23 cellular contexts compared by ENCODE assay signal in genomic region chr18:13460946-13461345, GRCh38.
A peak's percentile ranks its signal among the peaks of the same experiment; 100 is the strongest.
DNase-seq lines count a peak whose midpoint lies in the region; ATAC-seq and TF ChIP-seq lines count a peak whose summit lies in the region.
"Had no signal": no experiment of that assay in that cellular context is flagged by ENCODE, and none has a peak within 500 bp of the region (broad histone marks: within the 10 kb centered on the region; RNA-seq: fewer than 3 reads in every experiment).

No MANE protein-coding gene starts in this region.

- no peak overlapping the region for H2AFZ ChIP-seq in DND-41 (ENCODE audit: low read depth, low read length)

- DNase-seq in activated T-cell treated with anti-CD3 and anti-CD28 coated beads, Interleukin-2, amount 50 U/mL, for 72 hours: no peak
- no peak for DNase-seq in activated T-cell treated with anti-CD3 and anti-CD28 coated beads, Interleukin-2, amount 50 U/mL, for 4 hours
- DNase-seq in DND-41 (no peak), T-helper 17 cell (no peak), stomach (peak; percentile 20), GM13977 (ENCODE audit: low spot score) (no peak), upper lobe of right lung (no peak)
- DNase-seq: activated B cell treated with CpG ODN at 0.5 μM for 24 hours; AML-193; DMS 273 treated with DMSO at 0.1 percent for 48 hours; effector CD4-positive, alpha-beta T cell; KG1; left colon; NCI-H1436; NCI-H2081 treated with DMSO at 0.1 percent for 48 hours; NCI-H226; NCI-H69; SIG-M5 had no signal

- H3K9ac ChIP-seq in DND-41 (ENCODE audit: low read depth, low read length): no peak overlapping the region

- peaks cover 100% of the 10 kb centered on the region for H3K79me2 ChIP-seq in DND-41 (ENCODE audit: insufficient read depth, low read length)

- peaks cover 37% of the 10 kb centered on the region for H4K20me1 ChIP-seq in DND-41 (ENCODE audit: insufficient read depth, low read length)

- TF ChIP-seq POLR2A in stomach (IDR thresholded peaks at IDR 0.05): no peak

- in situ Hi-C loops in GM13977 (cut with MboI; ENCODE audit: low pct_unique_long_range_greater_than_20kb, low sequenced_read_pairs, unreplicated experiment): no loop called here

- no peaks in the 10 kb centered on the region for H3K27me3 Mint-ChIP-seq in activated T-cell treated with anti-CD3 and anti-CD28 coated beads, Interleukin-2, amount 50 U/mL, for 72 hours (ENCODE audit: low read depth)
- H3K27me3 Mint-ChIP-seq in activated T-cell treated with anti-CD3 and anti-CD28 coated beads, Interleukin-2, amount 50 U/mL, for 4 hours (ENCODE audit: low read depth): no peaks in the 10 kb centered on the region
- no peaks in the 10 kb centered on the region for H3K27me3 Mint-ChIP-seq in T-helper 17 cell

- no peak for TF ChIP-seq EP300 in stomach (IDR thresholded peaks at IDR 0.05)

- H3K36me3 ChIP-seq in DND-41 (ENCODE audit: insufficient read depth, low read length) (peaks cover 43% of the 10 kb centered on the region), stomach (no peaks in the 10 kb centered on the region), upper lobe of right lung (no peaks in the 10 kb centered on the region)
- H3K36me3 ChIP-seq: cardiac muscle cell, HAP-1, pancreas had no signal

- H3K4me3 ChIP-seq in DND-41 (ENCODE audit: low read depth in 1 of 2, low read length in 2 of 2) (no peak overlapping the region), stomach (no peak overlapping the region), upper lobe of right lung (no peak overlapping the region)
- H3K4me3 ChIP-seq: cardiac muscle cell, GM12878, HAP-1, pancreas had no signal

- H3K9me3 Mint-ChIP-seq in activated T-cell treated with anti-CD3 and anti-CD28 coated beads, Interleukin-2, amount 50 U/mL, for 72 hours: no peaks in the 10 kb centered on the region
- no peaks in the 10 kb centered on the region for H3K9me3 Mint-ChIP-seq in activated T-cell treated with anti-CD3 and anti-CD28 coated beads, Interleukin-2, amount 50 U/mL, for 4 hours
- H3K9me3 Mint-ChIP-seq: activated B cell treated with CpG ODN at 0.5 μM for 24 hours had no signal

- H3K9me3 ChIP-seq in DND-41 (ENCODE audit: insufficient read depth, low read length, severe bottlenecking) (no peaks in the 10 kb centered on the region), T-helper 17 cell (ENCODE audit: control insufficient read depth, low read length, poor library complexity, severe bottlenecking) (no peaks in the 10 kb centered on the region), stomach (peaks cover 0 to 4% (median 0%) of the 10 kb centered on the region in 4 donors), upper lobe of right lung (no peaks in the 10 kb centered on the region)
- H3K9me3 ChIP-seq: HAP-1, pancreas had no signal

- H3K27me3 ChIP-seq in DND-41 (ENCODE audit: insufficient read depth, low read length, poor library complexity) (no peaks in the 10 kb centered on the region), stomach (no peaks in the 10 kb centered on the region), upper lobe of right lung (no peaks in the 10 kb centered on the region)
- H3K27me3 ChIP-seq: cardiac muscle cell, pancreas had no signal

- peaks cover 59% of the 10 kb centered on the region for H3K4me1 Mint-ChIP-seq in activated T-cell treated with anti-CD3 and anti-CD28 coated beads, Interleukin-2, amount 50 U/mL, for 72 hours (ENCODE audit: low read depth)
- H3K4me1 Mint-ChIP-seq in activated T-cell treated with anti-CD3 and anti-CD28 coated beads, Interleukin-2, amount 50 U/mL, for 4 hours (ENCODE audit: low read depth): peaks cover 58% of the 10 kb centered on the region
- H3K4me1 Mint-ChIP-seq in T-helper 17 cell: peaks cover 45% of the 10 kb centered on the region

- no peak for ATAC-seq in activated T-cell treated with anti-CD3 and anti-CD28 coated beads, Interleukin-2, amount 50 U/mL, for 72 hours (replicated peaks in 1 of 2)
- ATAC-seq in activated T-cell treated with anti-CD3 and anti-CD28 coated beads, Interleukin-2, amount 50 U/mL, for 4 hours: no peak
- no peak for ATAC-seq in DND-41 (ENCODE audit: insufficient read depth, low read depth)
- ATAC-seq in T-helper 17 cell: no peak
- no peak for ATAC-seq in upper lobe of right lung
- ATAC-seq: GM12878; left colon; pancreas; stimulated activated memory B cell treated with anti-CD40 and anti-IgM and Interleukin-4, amounts not matched to agents 10 μg/mL and 1 μg/mL and 100 μg/mL, for 72 hours had no signal

- peaks cover 4 to 8% of the 10 kb centered on the region in 2 donors for H3K36me3 Mint-ChIP-seq in activated T-cell treated with anti-CD3 and anti-CD28 coated beads, Interleukin-2, amount 50 U/mL, for 72 hours (ENCODE audit: insufficient read depth in 2 of 2)
- H3K36me3 Mint-ChIP-seq in activated T-cell treated with anti-CD3 and anti-CD28 coated beads, Interleukin-2, amount 50 U/mL, for 4 hours (ENCODE audit: insufficient read depth): peaks cover 7% of the 10 kb centered on the region
- H3K36me3 Mint-ChIP-seq in T-helper 17 cell (ENCODE audit: low read depth): peaks cover 4% of the 10 kb centered on the region
- H3K36me3 Mint-ChIP-seq: stimulated activated memory B cell treated with anti-CD40 and anti-IgM and Interleukin-4, amounts not matched to agents 10 μg/mL and 1 μg/mL and 100 μg/mL, for 72 hours had no signal

- peak overlapping the region; percentile 18 for H3K4me2 ChIP-seq in DND-41 (ENCODE audit: insufficient read depth, low read length)

- peaks cover 100% of the 10 kb centered on the region for H3K4me1 ChIP-seq in DND-41 (ENCODE audit: insufficient read depth, low read length)
- H3K4me1 ChIP-seq in stomach: peaks cover 0 to 19% (median 8%) of the 10 kb centered on the region in 4 donors
- H3K4me1 ChIP-seq in upper lobe of right lung: peaks cover 16% of the 10 kb centered on the region
- H3K4me1 ChIP-seq: pancreas had no signal

- H3K27ac Mint-ChIP-seq in activated T-cell treated with anti-CD3 and anti-CD28 coated beads, Interleukin-2, amount 50 U/mL, for 72 hours: peak overlapping the region; percentile 38
- H3K27ac Mint-ChIP-seq in T-helper 17 cell: peak overlapping the region; percentile 1
- H3K27ac Mint-ChIP-seq: activated B cell treated with CpG ODN at 0.5 μM for 24 hours; stimulated activated memory B cell treated with anti-CD40 and anti-IgM and Interleukin-4, amounts not matched to agents 10 μg/mL and 1 μg/mL and 100 μg/mL, for 72 hours had no signal

- intact Hi-C loops in stomach (cut with DNase I; ENCODE audit: low total_unique reads): no loop called here
- intact Hi-C loops in upper lobe of right lung (cut with DNase I): no loop called here

- H3K27ac ChIP-seq in DND-41 (ENCODE audit: low read length) (peak overlapping the region; percentile 74), stomach (no peak overlapping the region), upper lobe of right lung (no peak overlapping the region)
- H3K27ac ChIP-seq: cardiac muscle cell, pancreas had no signal

- H3K4me3 Mint-ChIP-seq in activated T-cell treated with anti-CD3 and anti-CD28 coated beads, Interleukin-2, amount 50 U/mL, for 72 hours: no peak overlapping the region
- no peak overlapping the region for H3K4me3 Mint-ChIP-seq in activated T-cell treated with anti-CD3 and anti-CD28 coated beads, Interleukin-2, amount 50 U/mL, for 4 hours
- H3K4me3 Mint-ChIP-seq in T-helper 17 cell: no peak overlapping the region
- H3K4me3 Mint-ChIP-seq: activated B cell treated with CpG ODN at 0.5 μM for 24 hours; stimulated activated memory B cell treated with anti-CD40 and anti-IgM and Interleukin-4, amounts not matched to agents 10 μg/mL and 1 μg/mL and 100 μg/mL, for 72 hours had no signal

- TF ChIP-seq CTCF in DND-41 (IDR thresholded peaks at IDR 0.05; ENCODE audit: borderline replicate concordance, extremely low read depth, low read length, poor library complexity, severe bottlenecking) (no peak), stomach (IDR thresholded peaks at IDR 0.05) (no peak), GM13977 (IDR thresholded peaks at IDR 0.05; ENCODE audit: extremely low read depth, insufficient read depth, missing control alignments) (no peak), upper lobe of right lung (IDR thresholded peaks at IDR 0.05) (no peak)

- WGBS in stomach, 5 donors: 86 to 96% (median 93%) methylated on average over 12 of the region's 12 CpGs
